7 cellular contexts compared by ENCODE assay signal in the genomic region with DNA sequence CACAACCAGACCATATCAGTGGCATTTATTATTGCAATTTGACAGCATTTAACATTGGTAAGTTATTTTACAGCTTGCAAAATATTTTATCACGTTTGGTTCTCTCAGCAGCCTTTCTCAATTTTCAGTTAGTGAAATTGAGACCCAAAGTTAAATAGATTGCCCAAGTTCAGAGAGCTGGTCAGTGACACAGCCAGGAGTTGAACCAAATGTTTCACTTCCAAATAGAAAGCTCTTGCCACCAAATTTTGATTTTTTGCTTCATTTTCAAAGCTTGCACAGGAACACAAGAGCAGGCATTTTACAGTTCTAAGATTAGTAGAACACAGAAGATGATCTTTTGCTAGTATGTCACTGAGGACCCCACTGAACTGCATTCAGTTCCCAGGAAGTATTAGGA.
"Had no signal": no experiment of that assay in that cellular context is flagged by ENCODE, and none has a peak within 500 bp of the region (broad histone marks: within the 10 kb centered on the region; RNA-seq: fewer than 3 reads in every experiment).

No MANE protein-coding gene starts in this region.

- H3K4me1 ChIP-seq: HAP-1 had no signal

- H3K9me3 ChIP-seq: HAP-1 had no signal

- FAIRE-seq: HTR-8/SVneo had no signal

- DNase-seq: GOT3, H7, HFFc6, KBM-7 had no signal

- H3K4me3 ChIP-seq: HAP-1 had no signal

- H3K36me3 ChIP-seq: HAP-1 had no signal

- ATAC-seq: HCT116 had no signal
